In genomic region chr16:74991593-74992403, GRCh38 we compare ENCODE assay signal across 16 cellular contexts. TPM values are rescaled to one million over a fixed set of nuclear protein-coding genes. Genes with fewer than 3 reads are reported as not detected.
A peak's percentile ranks its signal among the peaks of the same experiment; 100 is the strongest.
DNase-seq lines count a peak whose midpoint lies in the region; ATAC-seq and TF ChIP-seq lines count a peak whose summit lies in the region.
"Had no signal": no experiment of that assay in that cellular context is flagged by ENCODE, and none has a peak within 500 bp of the region (broad histone marks: within the 10 kb centered on the region; RNA-seq: fewer than 3 reads in every experiment).

No MANE protein-coding gene starts in this region.

- H3K27me3 ChIP-seq in iPS-20b (ENCODE audit: insufficient read depth, low read length) = no peaks in the 10 kb centered on the region

- H3K9me3 Mint-ChIP-seq in WTC11 = 0 out of 2 replicates have a peak, but pooled peaks cover 4% of the 10 kb centered on the region
- H3K9me3 Mint-ChIP-seq: activated naive CD8-positive, alpha-beta T cell treated with anti-CD3 and anti-CD28 coated beads for 36 hours; memory B cell had no signal

- CTCF ChIA-PET in WTC11 (lab: Charles Lee) = interaction anchor here (0.9 to 2.1 kb wide), 5 partner anchors 9 to 178 kb away, joined by 3 to 13 read pairs (median 4); no protein-coding TSS in a partner anchor

- H3K27me3 Mint-ChIP-seq in WTC11 (ENCODE audit: low read depth) = no peaks in the 10 kb centered on the region; the same call in 1 of the 2 replicates
- H3K27me3 Mint-ChIP-seq: activated naive CD8-positive, alpha-beta T cell treated with anti-CD3 and anti-CD28 coated beads for 36 hours had no signal

- POLR2A ChIA-PET in WTC11 (lab: Charles Lee) = no interaction called here

- H3K4me3 ChIP-seq in iPS-20b (ENCODE audit: low read length) = peak overlapping the region; percentile 21; the same call in 1 of the 2 replicates

- H3K9me3 ChIP-seq in iPS-20b (ENCODE audit: insufficient read depth, low read depth, low read length) = no peaks in the 10 kb centered on the region

- peak; percentile 28; the same call in 1 of the 2 replicates for ATAC-seq in WTC11
- ATAC-seq: activated CD8-positive, alpha-beta T cell treated with anti-CD3 and anti-CD28 coated beads, Interleukin-2, amount 10 ng/mL, durations not matched to agents 7 days and 5 days; sciatic nerve had no signal

- peak; percentile 42 for DNase-seq in CMK (ENCODE audit: low read depth)
- no peak for DNase-seq in WTC11 (ENCODE audit: low spot score)
- peak; percentile 26 for DNase-seq in pons (ENCODE audit: low spot score)
- no peak for DNase-seq in COR-L47 (lab: John Stamatoyannopoulos, UW)
- DNase-seq in activated gamma-delta T cell (lab: John Stamatoyannopoulos, UW) = no peak
- DNase-seq in DMS 273 treated with DMSO at 0.1 percent for 48 hours (lab: John Stamatoyannopoulos, UW) = no peak
- DNase-seq in cortex of kidney (lab: John Stamatoyannopoulos, UW) = no peak
- DNase-seq: activated CD8-positive, alpha-beta T cell treated with anti-CD3 and anti-CD28 coated beads, Interleukin-2, amount 10 ng/mL, durations not matched to agents 7 days and 5 days; activated naive CD8-positive, alpha-beta T cell treated with anti-CD3 and anti-CD28 coated beads for 36 hours; DND-41; KBM-7; NCI-H2029; NK-92 treated with Interleukin-12 subunit alpha and Interleukin-12 subunit beta, amount 100 ng/mL, for 24 hours had no signal

- no peaks in the 10 kb centered on the region for H3K36me3 ChIP-seq in iPS-20b (ENCODE audit: insufficient read depth, low read depth, low read length)

- no peak overlapping the region for H3K4me3 Mint-ChIP-seq in WTC11
- H3K4me3 Mint-ChIP-seq: activated CD8-positive, alpha-beta T cell treated with anti-CD3 and anti-CD28 coated beads, Interleukin-2, amount 10 ng/mL, durations not matched to agents 7 days and 5 days; activated naive CD8-positive, alpha-beta T cell treated with anti-CD3 and anti-CD28 coated beads for 36 hours; memory B cell had no signal

- no peaks in the 10 kb centered on the region for H3K36me3 Mint-ChIP-seq in WTC11
- H3K36me3 Mint-ChIP-seq: activated naive CD8-positive, alpha-beta T cell treated with anti-CD3 and anti-CD28 coated beads for 36 hours; memory B cell had no signal

- peaks cover 14% of the 10 kb centered on the region for H3K4me1 ChIP-seq in iPS-20b (ENCODE audit: insufficient read depth, low read length)

- TF ChIP-seq CTCF in WTC11 (IDR thresholded peaks at IDR 0.05) = no peak

- H3K27ac ChIP-seq in iPS-20b (ENCODE audit: low read length) = no peak overlapping the region

- no peak overlapping the region for H3K27ac Mint-ChIP-seq in WTC11
- H3K27ac Mint-ChIP-seq: activated CD8-positive, alpha-beta T cell treated with anti-CD3 and anti-CD28 coated beads, Interleukin-2, amount 10 ng/mL, durations not matched to agents 7 days and 5 days; activated naive CD8-positive, alpha-beta T cell treated with anti-CD3 and anti-CD28 coated beads for 36 hours; memory B cell had no signal

- H3K4me1 Mint-ChIP-seq in WTC11 = peaks cover 15% of the 10 kb centered on the region
- H3K4me1 Mint-ChIP-seq: activated naive CD8-positive, alpha-beta T cell treated with anti-CD3 and anti-CD28 coated beads for 36 hours; memory B cell had no signal

- peak overlapping the region; percentile 37; the same call in 1 of the 2 replicates for H3K9ac ChIP-seq in iPS-20b (ENCODE audit: low read depth, low read length)

TF ChIP-seq in WTC11, 78 proteins besides CTCF, POLR2A, EP300 and RAD21:
- no peak for TF ChIP-seq KAT7 (CRISPR knock-in tag; IDR thresholded peaks at IDR 0.05; ENCODE audit: borderline replicate concordance)
- TF ChIP-seq ZNF121 (CRISPR knock-in tag; IDR thresholded peaks at IDR 0.05) = no peak
- peak; percentile 50 for TF ChIP-seq GABPB1 (CRISPR knock-in tag; IDR thresholded peaks at IDR 0.05)
- no peak for TF ChIP-seq IRF2 (CRISPR knock-in tag; IDR thresholded peaks at IDR 0.05; ENCODE audit: borderline replicate concordance, low read depth)
TF ChIP-seq in WTC11: peak in this region for 1.

RNA-seq across cellular contexts. Expression of gene WDR59, which starts 6.9 kb away (rescaled TPM):
- total RNA-seq in WTC11 (2021) = 100 to 111 TPM (median 102 TPM) in 3 replicates

RNA-seq across cellular contexts. Expression of gene ZNRF1, which starts 7.0 kb away (rescaled TPM):
- 44.3 to 47.6 TPM (median 46.5 TPM) in 3 replicates for total RNA-seq in WTC11 (2021)

Comparison
In these comparisons a context has a peak if more than half of its experiments do, and no peak if none do; other contexts are left out.
1. DNase-seq: peak in CMK (single experiment) and pons (single experiment); none in WTC11 (single experiment), COR-L47 (single experiment), activated gamma-delta T cell (single experiment), DMS 273 treated with DMSO at 0.1 percent for 48 hours (single experiment) and cortex of kidney (single experiment).